2 cellular contexts compared by ENCODE assay signal in the genomic region with DNA sequence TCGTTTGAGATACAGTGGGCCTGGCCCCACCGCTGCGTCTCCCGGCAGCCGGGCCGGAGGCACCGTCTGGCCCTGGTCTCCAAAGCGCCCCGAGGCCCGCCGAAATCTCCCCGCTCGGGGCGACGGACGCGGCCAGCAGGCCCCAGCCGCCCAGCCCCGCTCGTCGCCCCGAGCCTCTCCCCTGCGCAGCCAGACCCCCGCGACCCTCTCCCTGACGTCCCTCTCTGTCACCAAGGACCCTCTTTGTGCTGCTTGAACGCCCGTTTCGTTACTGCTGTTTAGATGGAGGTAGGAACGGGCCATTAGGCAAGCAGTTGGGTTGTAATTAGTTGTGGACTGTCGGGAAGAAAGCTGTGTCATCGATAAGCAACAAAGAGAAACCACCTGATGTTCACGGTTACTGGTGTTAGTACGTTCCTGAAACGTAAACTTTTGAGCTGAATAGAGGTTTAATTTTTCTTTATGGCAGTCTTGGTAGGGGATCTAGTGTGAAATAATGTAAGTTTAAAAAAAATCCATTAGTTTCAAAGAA.
TF ChIP-seq lines count a peak whose summit lies in the region.

No MANE protein-coding gene starts in this region.

TF ChIP-seq in HEK293, 187 proteins besides CTCF, POLR2A, EP300 and RAD21 (continued from another document):
- TF ChIP-seq, protein P1, sequence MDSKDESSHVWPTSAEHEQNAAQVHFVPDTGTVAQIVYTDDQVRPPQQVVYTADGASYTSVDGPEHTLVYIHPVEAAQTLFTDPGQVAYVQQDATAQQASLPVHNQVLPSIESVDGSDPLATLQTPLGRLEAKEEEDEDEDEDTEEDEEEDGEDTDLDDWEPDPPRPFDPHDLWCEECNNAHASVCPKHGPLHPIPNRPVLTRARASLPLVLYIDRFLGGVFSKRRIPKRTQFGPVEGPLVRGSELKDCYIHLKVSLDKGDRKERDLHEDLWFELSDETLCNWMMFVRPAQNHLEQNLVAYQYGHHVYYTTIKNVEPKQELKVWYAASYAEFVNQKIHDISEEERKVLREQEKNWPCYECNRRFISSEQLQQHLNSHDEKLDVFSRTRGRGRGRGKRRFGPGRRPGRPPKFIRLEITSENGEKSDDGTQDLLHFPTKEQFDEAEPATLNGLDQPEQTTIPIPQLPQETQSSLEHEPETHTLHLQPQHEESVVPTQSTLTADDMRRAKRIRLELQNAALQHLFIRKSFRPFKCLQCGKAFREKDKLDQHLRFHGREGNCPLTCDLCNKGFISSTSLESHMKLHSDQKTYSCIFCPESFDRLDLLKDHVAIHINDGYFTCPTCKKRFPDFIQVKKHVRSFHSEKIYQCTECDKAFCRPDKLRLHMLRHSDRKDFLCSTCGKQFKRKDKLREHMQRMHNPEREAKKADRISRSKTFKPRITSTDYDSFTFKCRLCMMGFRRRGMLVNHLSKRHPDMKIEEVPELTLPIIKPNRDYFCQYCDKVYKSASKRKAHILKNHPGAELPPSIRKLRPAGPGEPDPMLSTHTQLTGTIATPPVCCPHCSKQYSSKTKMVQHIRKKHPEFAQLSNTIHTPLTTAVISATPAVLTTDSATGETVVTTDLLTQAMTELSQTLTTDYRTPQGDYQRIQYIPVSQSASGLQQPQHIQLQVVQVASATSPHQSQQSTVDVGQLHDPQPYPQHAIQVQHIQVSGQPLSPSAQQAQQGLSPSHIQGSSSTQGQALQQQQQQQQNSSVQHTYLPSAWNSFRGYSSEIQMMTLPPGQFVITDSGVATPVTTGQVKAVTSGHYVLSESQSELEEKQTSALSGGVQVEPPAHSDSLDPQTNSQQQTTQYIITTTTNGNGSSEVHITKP (tag by site-specific recombination; IDR thresholded peaks at IDR 0.05), result peak; percentile 87
- no peak for TF ChIP-seq ZNF292 (tag by site-specific recombination; IDR thresholded peaks at IDR 0.05; ENCODE audit: borderline replicate concordance, low read depth)
- TF ChIP-seq SCRT2 (tag by site-specific recombination; IDR thresholded peaks at IDR 0.05), result peak; percentile 89
- TF ChIP-seq TCF7L2 (IDR thresholded peaks at IDR 0.05; ENCODE audit: borderline replicate concordance, low read depth, low read length), result no peak
- TF ChIP-seq SCRT1 (tag by site-specific recombination; IDR thresholded peaks at IDR 0.05; ENCODE audit: borderline replicate concordance), result peak; percentile 56; the same call in 1 of the 2 replicates
- TF ChIP-seq ZNF76 (tag by site-specific recombination; IDR thresholded peaks at IDR 0.05; ENCODE audit: borderline replicate concordance, low read depth), result peak; percentile 76; the same call in 1 of the 2 replicates

TF ChIP-seq in HepG2, 621 proteins besides CTCF, POLR2A, EP300 and RAD21 (continued from another document and continues in another):
- TF ChIP-seq PCBP2 (optimal IDR thresholded peaks at IDR 0.05; ENCODE audit: low read depth, low read length, poor library complexity, severe bottlenecking) (no peak), RNF2 (conservative IDR thresholded peaks at IDR 0.05; ENCODE audit: low read depth) (0 out of 2 replicates have a peak, but pooled peaks have one; percentile 0), MED8 (CRISPR knock-in tag; IDR thresholded peaks at IDR 0.05; ENCODE audit: insufficient replicate concordance) (peak; percentile 6), ASH2L (IDR thresholded peaks at IDR 0.05; ENCODE audit: insufficient read length, low read depth, low read length) (peak; percentile 87), ZNF747 (CRISPR knock-in tag; IDR thresholded peaks at IDR 0.05; ENCODE audit: borderline replicate concordance) (no peak), POLR2G (IDR thresholded peaks at IDR 0.05; ENCODE audit: low read depth, low read length) (no peak), SUZ12 (IDR thresholded peaks at IDR 0.05; ENCODE audit: low read depth, low read length) (no peak), PHF20 (CRISPR knock-in tag; IDR thresholded peaks at IDR 0.05) (no peak), ZNF674 (CRISPR knock-in tag; IDR thresholded peaks at IDR 0.05; ENCODE audit: low read depth) (peak; percentile 83; the same call in 1 of the 2 replicates), MIXL1 (CRISPR knock-in tag; IDR thresholded peaks at IDR 0.05) (peak; percentile 34; the same call in 1 of the 2 replicates), ZNF564 (CRISPR knock-in tag; IDR thresholded peaks at IDR 0.05) (0 out of 2 replicates have a peak, but pooled peaks have one; percentile 21), ZFX (CRISPR knock-in tag; IDR thresholded peaks at IDR 0.05; ENCODE audit: low read depth) (peak; percentile 71)
- TF ChIP-seq, protein P2, sequence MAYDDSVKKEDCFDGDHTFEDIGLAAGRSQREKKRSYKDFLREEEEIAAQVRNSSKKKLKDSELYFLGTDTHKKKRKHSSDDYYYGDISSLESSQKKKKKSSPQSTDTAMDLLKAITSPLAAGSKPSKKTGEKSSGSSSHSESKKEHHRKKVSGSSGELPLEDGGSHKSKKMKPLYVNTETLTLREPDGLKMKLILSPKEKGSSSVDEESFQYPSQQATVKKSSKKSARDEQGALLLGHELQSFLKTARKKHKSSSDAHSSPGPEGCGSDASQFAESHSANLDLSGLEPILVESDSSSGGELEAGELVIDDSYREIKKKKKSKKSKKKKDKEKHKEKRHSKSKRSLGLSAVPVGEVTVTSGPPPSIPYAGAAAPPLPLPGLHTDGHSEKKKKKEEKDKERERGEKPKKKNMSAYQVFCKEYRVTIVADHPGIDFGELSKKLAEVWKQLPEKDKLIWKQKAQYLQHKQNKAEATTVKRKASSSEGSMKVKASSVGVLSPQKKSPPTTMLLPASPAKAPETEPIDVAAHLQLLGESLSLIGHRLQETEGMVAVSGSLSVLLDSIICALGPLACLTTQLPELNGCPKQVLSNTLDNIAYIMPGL (CRISPR knock-in tag; IDR thresholded peaks at IDR 0.05; ENCODE audit: borderline replicate concordance in 1 of 2, low read depth in 1 of 2), result peak; percentile 8 to 16; a peak in 2 of 4 replicates
- TF ChIP-seq, protein P3, sequence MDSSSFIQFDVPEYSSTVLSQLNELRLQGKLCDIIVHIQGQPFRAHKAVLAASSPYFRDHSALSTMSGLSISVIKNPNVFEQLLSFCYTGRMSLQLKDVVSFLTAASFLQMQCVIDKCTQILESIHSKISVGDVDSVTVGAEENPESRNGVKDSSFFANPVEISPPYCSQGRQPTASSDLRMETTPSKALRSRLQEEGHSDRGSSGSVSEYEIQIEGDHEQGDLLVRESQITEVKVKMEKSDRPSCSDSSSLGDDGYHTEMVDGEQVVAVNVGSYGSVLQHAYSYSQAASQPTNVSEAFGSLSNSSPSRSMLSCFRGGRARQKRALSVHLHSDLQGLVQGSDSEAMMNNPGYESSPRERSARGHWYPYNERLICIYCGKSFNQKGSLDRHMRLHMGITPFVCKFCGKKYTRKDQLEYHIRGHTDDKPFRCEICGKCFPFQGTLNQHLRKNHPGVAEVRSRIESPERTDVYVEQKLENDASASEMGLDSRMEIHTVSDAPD (CRISPR knock-in tag; IDR thresholded peaks at IDR 0.05), result 0 out of 2 replicates have a peak, but pooled peaks have one; percentile 19
- TF ChIP-seq, protein P4, sequence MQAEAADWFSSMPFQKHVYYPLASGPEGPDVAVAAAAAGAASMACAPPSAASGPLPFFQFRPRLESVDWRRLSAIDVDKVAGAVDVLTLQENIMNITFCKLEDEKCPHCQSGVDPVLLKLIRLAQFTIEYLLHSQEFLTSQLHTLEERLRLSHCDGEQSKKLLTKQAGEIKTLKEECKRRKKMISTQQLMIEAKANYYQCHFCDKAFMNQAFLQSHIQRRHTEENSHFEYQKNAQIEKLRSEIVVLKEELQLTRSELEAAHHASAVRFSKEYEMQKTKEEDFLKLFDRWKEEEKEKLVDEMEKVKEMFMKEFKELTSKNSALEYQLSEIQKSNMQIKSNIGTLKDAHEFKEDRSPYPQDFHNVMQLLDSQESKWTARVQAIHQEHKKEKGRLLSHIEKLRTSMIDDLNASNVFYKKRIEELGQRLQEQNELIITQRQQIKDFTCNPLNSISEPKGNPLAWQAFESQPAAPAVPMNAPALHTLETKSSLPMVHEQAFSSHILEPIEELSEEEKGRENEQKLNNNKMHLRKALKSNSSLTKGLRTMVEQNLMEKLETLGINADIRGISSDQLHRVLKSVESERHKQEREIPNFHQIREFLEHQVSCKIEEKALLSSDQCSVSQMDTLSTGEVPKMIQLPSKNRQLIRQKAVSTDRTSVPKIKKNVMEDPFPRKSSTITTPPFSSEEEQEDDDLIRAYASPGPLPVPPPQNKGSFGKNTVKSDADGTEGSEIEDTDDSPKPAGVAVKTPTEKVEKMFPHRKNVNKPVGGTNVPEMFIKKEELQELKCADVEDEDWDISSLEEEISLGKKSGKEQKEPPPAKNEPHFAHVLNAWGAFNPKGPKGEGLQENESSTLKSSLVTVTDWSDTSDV (CRISPR knock-in tag; IDR thresholded peaks at IDR 0.05), result 0 out of 2 replicates have a peak, but pooled peaks have one; percentile 24
- TF ChIP-seq, protein P5, sequence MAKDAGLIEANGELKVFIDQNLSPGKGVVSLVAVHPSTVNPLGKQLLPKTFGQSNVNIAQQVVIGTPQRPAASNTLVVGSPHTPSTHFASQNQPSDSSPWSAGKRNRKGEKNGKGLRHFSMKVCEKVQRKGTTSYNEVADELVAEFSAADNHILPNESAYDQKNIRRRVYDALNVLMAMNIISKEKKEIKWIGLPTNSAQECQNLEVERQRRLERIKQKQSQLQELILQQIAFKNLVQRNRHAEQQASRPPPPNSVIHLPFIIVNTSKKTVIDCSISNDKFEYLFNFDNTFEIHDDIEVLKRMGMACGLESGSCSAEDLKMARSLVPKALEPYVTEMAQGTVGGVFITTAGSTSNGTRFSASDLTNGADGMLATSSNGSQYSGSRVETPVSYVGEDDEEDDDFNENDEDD (CRISPR knock-in tag; IDR thresholded peaks at IDR 0.05; ENCODE audit: borderline replicate concordance), result 0 out of 2 replicates have a peak, but pooled peaks have one; percentile 15
- TF ChIP-seq, protein P6, sequence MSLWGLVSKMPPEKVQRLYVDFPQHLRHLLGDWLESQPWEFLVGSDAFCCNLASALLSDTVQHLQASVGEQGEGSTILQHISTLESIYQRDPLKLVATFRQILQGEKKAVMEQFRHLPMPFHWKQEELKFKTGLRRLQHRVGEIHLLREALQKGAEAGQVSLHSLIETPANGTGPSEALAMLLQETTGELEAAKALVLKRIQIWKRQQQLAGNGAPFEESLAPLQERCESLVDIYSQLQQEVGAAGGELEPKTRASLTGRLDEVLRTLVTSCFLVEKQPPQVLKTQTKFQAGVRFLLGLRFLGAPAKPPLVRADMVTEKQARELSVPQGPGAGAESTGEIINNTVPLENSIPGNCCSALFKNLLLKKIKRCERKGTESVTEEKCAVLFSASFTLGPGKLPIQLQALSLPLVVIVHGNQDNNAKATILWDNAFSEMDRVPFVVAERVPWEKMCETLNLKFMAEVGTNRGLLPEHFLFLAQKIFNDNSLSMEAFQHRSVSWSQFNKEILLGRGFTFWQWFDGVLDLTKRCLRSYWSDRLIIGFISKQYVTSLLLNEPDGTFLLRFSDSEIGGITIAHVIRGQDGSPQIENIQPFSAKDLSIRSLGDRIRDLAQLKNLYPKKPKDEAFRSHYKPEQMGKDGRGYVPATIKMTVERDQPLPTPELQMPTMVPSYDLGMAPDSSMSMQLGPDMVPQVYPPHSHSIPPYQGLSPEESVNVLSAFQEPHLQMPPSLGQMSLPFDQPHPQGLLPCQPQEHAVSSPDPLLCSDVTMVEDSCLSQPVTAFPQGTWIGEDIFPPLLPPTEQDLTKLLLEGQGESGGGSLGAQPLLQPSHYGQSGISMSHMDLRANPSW (CRISPR knock-in tag; IDR thresholded peaks at IDR 0.05; ENCODE audit: borderline replicate concordance), result no peak
- TF ChIP-seq, protein P7, sequence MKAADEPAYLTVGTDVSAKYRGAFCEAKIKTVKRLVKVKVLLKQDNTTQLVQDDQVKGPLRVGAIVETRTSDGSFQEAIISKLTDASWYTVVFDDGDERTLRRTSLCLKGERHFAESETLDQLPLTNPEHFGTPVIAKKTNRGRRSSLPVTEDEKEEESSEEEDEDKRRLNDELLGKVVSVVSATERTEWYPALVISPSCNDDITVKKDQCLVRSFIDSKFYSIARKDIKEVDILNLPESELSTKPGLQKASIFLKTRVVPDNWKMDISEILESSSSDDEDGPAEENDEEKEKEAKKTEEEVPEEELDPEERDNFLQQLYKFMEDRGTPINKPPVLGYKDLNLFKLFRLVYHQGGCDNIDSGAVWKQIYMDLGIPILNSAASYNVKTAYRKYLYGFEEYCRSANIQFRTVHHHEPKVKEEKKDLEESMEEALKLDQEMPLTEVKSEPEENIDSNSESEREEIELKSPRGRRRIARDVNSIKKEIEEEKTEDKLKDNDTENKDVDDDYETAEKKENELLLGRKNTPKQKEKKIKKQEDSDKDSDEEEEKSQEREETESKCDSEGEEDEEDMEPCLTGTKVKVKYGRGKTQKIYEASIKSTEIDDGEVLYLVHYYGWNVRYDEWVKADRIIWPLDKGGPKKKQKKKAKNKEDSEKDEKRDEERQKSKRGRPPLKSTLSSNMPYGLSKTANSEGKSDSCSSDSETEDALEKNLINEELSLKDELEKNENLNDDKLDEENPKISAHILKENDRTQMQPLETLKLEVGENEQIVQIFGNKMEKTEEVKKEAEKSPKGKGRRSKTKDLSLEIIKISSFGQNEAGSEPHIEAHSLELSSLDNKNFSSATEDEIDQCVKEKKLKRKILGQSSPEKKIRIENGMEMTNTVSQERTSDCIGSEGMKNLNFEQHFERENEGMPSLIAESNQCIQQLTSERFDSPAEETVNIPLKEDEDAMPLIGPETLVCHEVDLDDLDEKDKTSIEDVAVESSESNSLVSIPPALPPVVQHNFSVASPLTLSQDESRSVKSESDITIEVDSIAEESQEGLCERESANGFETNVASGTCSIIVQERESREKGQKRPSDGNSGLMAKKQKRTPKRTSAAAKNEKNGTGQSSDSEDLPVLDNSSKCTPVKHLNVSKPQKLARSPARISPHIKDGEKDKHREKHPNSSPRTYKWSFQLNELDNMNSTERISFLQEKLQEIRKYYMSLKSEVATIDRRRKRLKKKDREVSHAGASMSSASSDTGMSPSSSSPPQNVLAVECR (CRISPR knock-in tag; IDR thresholded peaks at IDR 0.05; ENCODE audit: borderline replicate concordance), result peak; percentile 4; the same call in 1 of the 2 replicates
- TF ChIP-seq, protein P8, sequence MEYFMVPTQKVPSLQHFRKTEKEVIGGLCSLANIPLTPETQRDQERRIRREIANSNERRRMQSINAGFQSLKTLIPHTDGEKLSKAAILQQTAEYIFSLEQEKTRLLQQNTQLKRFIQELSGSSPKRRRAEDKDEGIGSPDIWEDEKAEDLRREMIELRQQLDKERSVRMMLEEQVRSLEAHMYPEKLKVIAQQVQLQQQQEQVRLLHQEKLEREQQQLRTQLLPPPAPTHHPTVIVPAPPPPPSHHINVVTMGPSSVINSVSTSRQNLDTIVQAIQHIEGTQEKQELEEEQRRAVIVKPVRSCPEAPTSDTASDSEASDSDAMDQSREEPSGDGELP (IDR thresholded peaks at IDR 0.05; ENCODE audit: borderline replicate concordance, low read depth), result peak; percentile 36; the same call in 1 of the 2 replicates
